8 cellular contexts compared by ENCODE assay signal in genomic region chr17:79707931-79708891, GRCh38. TPM values are rescaled to one million over a fixed set of nuclear protein-coding genes. Genes with fewer than 3 reads are reported as not detected.
DNase-seq lines count a peak whose midpoint lies in the region; ATAC-seq, FAIRE-seq and TF ChIP-seq lines count a peak whose summit lies in the region.

No MANE protein-coding gene starts in this region.

- ATAC-seq in natural killer cell treated with Interleukin-12 subunit alpha and Interleukin-12 subunit beta and Interleukin-15 and Interleukin-18, amount 100 ng/mL, for 72 hours = peak; percentile 37 to 65
- peak; percentile 61 for ATAC-seq in stimulated activated naive CD8-positive, alpha-beta T cell treated with anti-CD3 and anti-CD28 coated beads, Interleukin-15, amount 100 ng/mL, for 72 hours
- no peak for ATAC-seq in GM21381 (IDR thresholded peaks at IDR 0.05; ENCODE audit: unreplicated experiment)

- no peaks in the 10 kb centered on the region for H3K36me3 Mint-ChIP-seq in natural killer cell treated with Interleukin-12 subunit alpha and Interleukin-12 subunit beta and Interleukin-15 and Interleukin-18, amount 100 ng/mL, for 72 hours

- no peak overlapping the region for H3K4me3 Mint-ChIP-seq in natural killer cell treated with Interleukin-12 subunit alpha and Interleukin-12 subunit beta and Interleukin-15 and Interleukin-18, amount 100 ng/mL, for 72 hours
- H3K4me3 Mint-ChIP-seq in stimulated activated naive CD8-positive, alpha-beta T cell treated with anti-CD3 and anti-CD28 coated beads, Interleukin-15, amount 100 ng/mL, for 72 hours = peak overlapping the region in 1 of 2 donors; percentile 71

- no peaks in the 10 kb centered on the region for H3K9me3 Mint-ChIP-seq in natural killer cell treated with Interleukin-12 subunit alpha and Interleukin-12 subunit beta and Interleukin-15 and Interleukin-18, amount 100 ng/mL, for 72 hours
- H3K9me3 Mint-ChIP-seq in stimulated activated naive CD8-positive, alpha-beta T cell treated with anti-CD3 and anti-CD28 coated beads, Interleukin-15, amount 100 ng/mL, for 72 hours = no peaks in the 10 kb centered on the region

- TF ChIP-seq CTCF in 22Rv1 (IDR thresholded peaks at IDR 0.05) (peak; percentile 83), epithelial cell of esophagus (IDR thresholded peaks at IDR 0.05; ENCODE audit: insufficient read depth, low read depth, low read length, missing control alignments) (peak; percentile 74)

- no peak overlapping the region for H3K4me3 ChIP-seq in epithelial cell of esophagus (ENCODE audit: low read length)

- TF ChIP-seq POLR2A in GM12891 (IDR thresholded peaks at IDR 0.05; ENCODE audit: low read depth, low read length) = no peak

- no peaks in the 10 kb centered on the region for H3K4me1 Mint-ChIP-seq in natural killer cell treated with Interleukin-12 subunit alpha and Interleukin-12 subunit beta and Interleukin-15 and Interleukin-18, amount 100 ng/mL, for 72 hours (ENCODE audit: low read depth in 2 of 2)
- peaks cover 9% of the 10 kb centered on the region for H3K4me1 Mint-ChIP-seq in stimulated activated naive CD8-positive, alpha-beta T cell treated with anti-CD3 and anti-CD28 coated beads, Interleukin-15, amount 100 ng/mL, for 72 hours

- no peak overlapping the region for H3K27ac Mint-ChIP-seq in natural killer cell treated with Interleukin-12 subunit alpha and Interleukin-12 subunit beta and Interleukin-15 and Interleukin-18, amount 100 ng/mL, for 72 hours
- H3K27ac Mint-ChIP-seq in stimulated activated naive CD8-positive, alpha-beta T cell treated with anti-CD3 and anti-CD28 coated beads, Interleukin-15, amount 100 ng/mL, for 72 hours = no peak overlapping the region

- H3K27me3 Mint-ChIP-seq in natural killer cell treated with Interleukin-12 subunit alpha and Interleukin-12 subunit beta and Interleukin-15 and Interleukin-18, amount 100 ng/mL, for 72 hours = no peaks in the 10 kb centered on the region
- H3K27me3 Mint-ChIP-seq in stimulated activated naive CD8-positive, alpha-beta T cell treated with anti-CD3 and anti-CD28 coated beads, Interleukin-15, amount 100 ng/mL, for 72 hours = peaks cover 26% of the 10 kb centered on the region

- no peak overlapping the region for H3K27ac ChIP-seq in 22Rv1

- DNase-seq in GM12891 (ENCODE audit: insufficient read length, low spot score) (peak; percentile 81), NCI-H774 (lab: John Stamatoyannopoulos, UW) (peak; percentile 25), epithelial cell of esophagus (ENCODE audit: low read depth) (peak; percentile 33)
- DNase-seq in activated CD8-positive, alpha-beta memory T cell treated with anti-CD3 and anti-CD28 coated beads, Interleukin-2, amount 50 U/mL, for 4 hours = peak; percentile 60
- DNase-seq in natural killer cell treated with Interleukin-12 subunit alpha and Interleukin-12 subunit beta and Interleukin-15 and Interleukin-18, amount 100 ng/mL, for 72 hours (ENCODE audit: low spot score) = no peak
- peak; percentile 60 to 67 for DNase-seq in stimulated activated naive CD8-positive, alpha-beta T cell treated with anti-CD3 and anti-CD28 coated beads, Interleukin-15, amount 100 ng/mL, for 72 hours

- peak; percentile 82 for FAIRE-seq in GM12891 (lab: Jason Lieb, UNC)

TF ChIP-seq in GM12891, 5 proteins besides CTCF, POLR2A, EP300 and RAD21:
- no peak for TF ChIP-seq POU2F2 (IDR thresholded peaks at IDR 0.05; ENCODE audit: low read depth, low read length)
- no peak for TF ChIP-seq SPI1 (IDR thresholded peaks at IDR 0.05; ENCODE audit: low read depth, low read length)
- no peak for TF ChIP-seq TAF1 (IDR thresholded peaks at IDR 0.05; ENCODE audit: low read depth, low read length)
- no peak for TF ChIP-seq POLR2AphosphoS5 (IDR thresholded peaks at IDR 0.05; ENCODE audit: low read depth, low read length)
- TF ChIP-seq PAX5 (IDR thresholded peaks at IDR 0.05; ENCODE audit: insufficient read depth, low read length, severe bottlenecking) = no peak

RNA-seq across cellular contexts. Expression of gene ENPP7, which starts 22.5 kb away (rescaled TPM):
- polyA plus RNA-seq in GM12891 (2012; ENCODE audit: low read depth, missing spikeins) = 0.14 TPM
- under 1 TPM in 1 of 2 donors, not detected in 1; 0.14 TPM for total RNA-seq in natural killer cell treated with Interleukin-12 subunit alpha and Interleukin-12 subunit beta and Interleukin-15 and Interleukin-18, amount 100 ng/mL, for 72 hours
